19 cellular contexts compared by ENCODE assay signal in genomic region chr4:24282446-24282845, GRCh38.
DNase-seq lines count a peak whose midpoint lies in the region; ATAC-seq, FAIRE-seq and TF ChIP-seq lines count a peak whose summit lies in the region.
"Had no signal": no experiment of that assay in that cellular context is flagged by ENCODE, and none has a peak within 500 bp of the region (broad histone marks: within the 10 kb centered on the region; RNA-seq: fewer than 3 reads in every experiment).

No MANE protein-coding gene starts in this region.

- in situ Hi-C loops in HepG2 (cut with HindIII; ENCODE audit: extremely low pct_ligation_motif_present, low pct_unique_long_range_greater_than_20kb) = no loop called here

- DNase-seq in HepG2 (ENCODE audit: low spot score) (no peak), right lobe of liver (no peak), Right ventricle myocardium superior (no peak), left ventricle myocardium superior (no peak), pons (ENCODE audit: low spot score) (no peak), NOMO-1 treated with DMSO at 0.1 percent for 48 hours (lab: John Stamatoyannopoulos, UW; ENCODE audit: unreplicated experiment) (no peak)
- no peak for DNase-seq in activated CD4-positive, CD25-positive, alpha-beta regulatory T cell treated with anti-CD3 and anti-CD28 coated beads, Interleukin-2, amount 50 U/mL, for 72 hours
- DNase-seq: 8988T; AML-193; Caco-2; CD8-positive, alpha-beta memory T cell; DND-41; GDM1; HCEC 1CT; HFFc6 had no signal

- no peak overlapping the region for H3K4me2 ChIP-seq in HepG2 (ENCODE audit: low read depth, low read length)
- H3K4me2 ChIP-seq: BLaER1 had no signal

- no peaks in the 10 kb centered on the region for H3K27me3 ChIP-seq in HepG2 (ENCODE audit: control insufficient read depth in 1 of 2, insufficient read depth in 2 of 2, low read length in 2 of 2)
- H3K27me3 ChIP-seq in right lobe of liver = no peaks in the 10 kb centered on the region
- H3K27me3 ChIP-seq: BLaER1 had no signal

- H3K4me1 ChIP-seq in HepG2 (ENCODE audit: insufficient read depth, low read length) = no peaks in the 10 kb centered on the region
- peaks cover 0 to 23% (median 10%) of the 10 kb centered on the region in 4 donors for H3K4me1 ChIP-seq in right lobe of liver
- H3K4me1 ChIP-seq: BLaER1, Caco-2 had no signal

- H3K9me3 ChIP-seq in HepG2 (ENCODE audit: low read length) = no peaks in the 10 kb centered on the region
- H3K9me3 ChIP-seq in right lobe of liver = no peaks in the 10 kb centered on the region
- H3K9me3 ChIP-seq: BLaER1, Caco-2 had no signal

- POLR2A ChIA-PET in HepG2 (lab: Yijun Ruan, JAX) = no interaction called here

- intact Hi-C loops in HepG2 (cut with micrococcal nuclease; ENCODE audit: unreplicated experiment) (loop anchor here (2.0 kb wide), 1 partner anchor 76 kb away; no protein-coding TSS in a partner anchor), right lobe of liver (cut with DNase I) (no loop called here), Right ventricle myocardium superior (cut with DNase I) (no loop called here), left ventricle myocardium superior (cut with micrococcal nuclease) (no loop called here)

- CTCF ChIA-PET in HepG2 (lab: Yijun Ruan, JAX; ENCODE audit: low intra/inter-chr PET ratio, low total read pairs) = no interaction called here

- ATAC-seq in HepG2 (0 out of 3 replicates have a peak, but pooled peaks have one; percentile 30), right lobe of liver (no peak), Right ventricle myocardium superior (ENCODE audit: poor library complexity) (peak; percentile 31), left ventricle myocardium superior (peak; percentile 73)

- H3K36me3 ChIP-seq in HepG2 (replicated peaks in 1 of 2; ENCODE audit: control insufficient read depth in 1 of 2, insufficient read depth in 2 of 2, low read length in 2 of 2) = no peaks in the 10 kb centered on the region
- H3K36me3 ChIP-seq in right lobe of liver = no peaks in the 10 kb centered on the region
- H3K36me3 ChIP-seq: BLaER1 had no signal

- H3K79me2 ChIP-seq in HepG2 (ENCODE audit: insufficient read depth, low read length) = no peaks in the 10 kb centered on the region

- H3K4me3 ChIP-seq in HepG2 (replicated peaks in 1 of 3; ENCODE audit: insufficient read depth in 1 of 3, low read depth in 2 of 3, low read length in 3 of 3) (no peak overlapping the region), right lobe of liver (no peak overlapping the region)
- H3K4me3 ChIP-seq: BLaER1 had no signal

- TF ChIP-seq RAD21 in HepG2 (CRISPR knock-in tag; IDR thresholded peaks at IDR 0.05) = no peak

- TF ChIP-seq EP300 in HepG2 (IDR thresholded peaks at IDR 0.05; ENCODE audit: low read depth in 2 of 2, low read length in 2 of 2) (no peak), HepG2 (CRISPR knock-in tag; IDR thresholded peaks at IDR 0.05; ENCODE audit: borderline replicate concordance) (no peak)

- H4K20me1 ChIP-seq in HepG2 (ENCODE audit: insufficient read depth, low read length) = no peaks in the 10 kb centered on the region
- H4K20me1 ChIP-seq: BLaER1 had no signal

- TF ChIP-seq CTCF in HepG2 (CRISPR knock-in tag; IDR thresholded peaks at IDR 0.05) (no peak), right lobe of liver (IDR thresholded peaks at IDR 0.05) (no peak)

- H3K27ac ChIP-seq in HepG2 (ENCODE audit: extremely low read length, insufficient read depth, low read length) = no peak overlapping the region
- H3K27ac ChIP-seq in right lobe of liver = no peak overlapping the region
- H3K27ac ChIP-seq: BLaER1, HL-60 had no signal

- TF ChIP-seq POLR2A in HepG2 (IDR thresholded peaks at IDR 0.05; ENCODE audit: insufficient read depth in 1 of 2, low read depth in 2 of 2, low read length in 2 of 2) (no peak), right lobe of liver (IDR thresholded peaks at IDR 0.05) (no peak)

- BruUV-seq in HepG2 (replicated peaks; lab: Mats Ljungman, UMichigan) = no TSS peak

- no peak overlapping the region for H2AFZ ChIP-seq in HepG2 (ENCODE audit: low read length)

- no peak overlapping the region for H3K9ac ChIP-seq in HepG2 (ENCODE audit: insufficient read depth, low read depth, low read length)
- H3K9ac ChIP-seq: BLaER1 had no signal

- no peak for FAIRE-seq in HepG2 (lab: Jason Lieb, UNC)
- FAIRE-seq: GM12892, H1 had no signal

- WGBS in HepG2 (ENCODE audit: low lambda C conversion rate) = 27% methylated on average over 4 of the region's 5 CpGs
- 81% methylated on average over 2 of the region's 5 CpGs for WGBS in right lobe of liver (ENCODE audit: insufficient coverage, low coverage, low lambda C conversion rate, missing lambda C conversion rate)

TF ChIP-seq in HepG2, 621 proteins besides CTCF, POLR2A, EP300 and RAD21:
- TF ChIP-seq TERF1 (CRISPR knock-in tag; IDR thresholded peaks at IDR 0.05) (no peak), ZNF83 (CRISPR knock-in tag; IDR thresholded peaks at IDR 0.05; ENCODE audit: borderline replicate concordance) (no peak), GTF3A (CRISPR knock-in tag; conservative IDR thresholded peaks at IDR 0.05) (no peak), RNF219 (CRISPR knock-in tag; IDR thresholded peaks at IDR 0.05) (no peak), ZNF766 (CRISPR knock-in tag; IDR thresholded peaks at IDR 0.05; ENCODE audit: borderline replicate concordance) (no peak), SP5 (CRISPR knock-in tag; IDR thresholded peaks at IDR 0.05; ENCODE audit: borderline replicate concordance, low read depth) (no peak), GPBP1L1 (CRISPR knock-in tag; IDR thresholded peaks at IDR 0.05) (no peak), ATM (IDR thresholded peaks at IDR 0.05; ENCODE audit: borderline replicate concordance) (no peak), ZNF589 (CRISPR knock-in tag; conservative IDR thresholded peaks at IDR 0.05) (no peak), NR3C1 (CRISPR knock-in tag; IDR thresholded peaks at IDR 0.05) (no peak), ZHX1 (CRISPR knock-in tag; IDR thresholded peaks at IDR 0.05; ENCODE audit: low read depth) (no peak), ZNF460 (CRISPR knock-in tag; IDR thresholded peaks at IDR 0.05; ENCODE audit: borderline replicate concordance) (no peak), ZNF670 (CRISPR knock-in tag; IDR thresholded peaks at IDR 0.05; ENCODE audit: borderline replicate concordance) (no peak), ZNF747 (CRISPR knock-in tag; IDR thresholded peaks at IDR 0.05; ENCODE audit: borderline replicate concordance) (no peak), KLF13 (CRISPR knock-in tag; IDR thresholded peaks at IDR 0.05) (no peak)
TF ChIP-seq in HepG2: peak in this region for 0.

Comparison
In these comparisons a context has a peak if more than half of its experiments do, and no peak if none do; other contexts are left out.
1. ATAC-seq: peak in HepG2 (single experiment), Right ventricle myocardium superior (single experiment) and left ventricle myocardium superior (single experiment); none in right lobe of liver (0 of 4).